29 cellular contexts compared by ENCODE assay signal in the genomic region with DNA sequence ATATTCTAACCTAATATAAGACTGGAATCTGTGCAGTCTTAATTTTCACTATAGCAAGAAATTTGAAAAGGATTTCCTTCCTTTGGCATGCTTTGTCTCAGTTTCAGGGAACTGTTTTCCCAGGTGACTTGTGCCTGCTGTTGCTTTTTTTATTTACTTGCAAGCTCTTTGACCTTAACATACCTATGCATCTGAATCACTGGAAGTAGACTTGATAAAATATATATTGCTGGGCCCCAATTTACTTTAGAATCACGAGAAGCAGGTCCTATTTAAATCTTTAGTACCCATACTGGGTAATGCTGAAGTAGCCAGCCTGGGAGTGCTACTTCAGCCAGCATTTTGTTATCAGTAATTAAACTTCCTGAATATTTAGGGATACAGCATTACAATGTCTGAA.
DNase-seq lines count a peak whose midpoint lies in the region; ATAC-seq, FAIRE-seq and TF ChIP-seq lines count a peak whose summit lies in the region.
"Had no signal": no experiment of that assay in that cellular context is flagged by ENCODE, and none has a peak within 500 bp of the region (broad histone marks: within the 10 kb centered on the region; RNA-seq: fewer than 3 reads in every experiment).

No MANE protein-coding gene starts in this region.

- H3K27ac Mint-ChIP-seq in WTC11 = peak overlapping the region; percentile 26; the same call in 1 of the 2 replicates
- H3K27ac Mint-ChIP-seq: CD8-positive, alpha-beta memory T cell had no signal

- H3K36me3 Mint-ChIP-seq in WTC11 = peaks cover 24% of the 10 kb centered on the region
- H3K36me3 Mint-ChIP-seq: CD8-positive, alpha-beta memory T cell had no signal

- TF ChIP-seq CTCF in WTC11 (IDR thresholded peaks at IDR 0.05) = no peak
- TF ChIP-seq CTCF in endothelial cell of umbilical vein (IDR thresholded peaks at IDR 0.05; ENCODE audit: extremely low read depth in 1 of 2, insufficient read depth in 1 of 2, low read depth in 1 of 2, low read length in 2 of 2) = no peak
- no peak for TF ChIP-seq CTCF in parathyroid adenoma (IDR thresholded peaks at IDR 0.05)
- no peak for TF ChIP-seq CTCF in ovary (IDR thresholded peaks at IDR 0.05)

- peaks cover 16% of the 10 kb centered on the region for H3K4me1 Mint-ChIP-seq in WTC11
- H3K4me1 Mint-ChIP-seq: CD8-positive, alpha-beta memory T cell had no signal

- no peak for FAIRE-seq in endothelial cell of umbilical vein (lab: Jason Lieb, UNC)
- FAIRE-seq: GM18507, HepG2, K562, RCC 7860 had no signal

- H3K36me3 ChIP-seq in endothelial cell of umbilical vein (ENCODE audit: control insufficient read depth in 2 of 2, extremely low read depth in 1 of 2, insufficient read depth in 2 of 2, low read length in 2 of 2) = no peaks in the 10 kb centered on the region
- H3K36me3 ChIP-seq in parathyroid adenoma (ENCODE audit: control insufficient read depth, insufficient read depth, low read length) = no peaks in the 10 kb centered on the region
- H3K36me3 ChIP-seq in ovary = no peaks in the 10 kb centered on the region
- H3K36me3 ChIP-seq: BLaER1 treated with 17β-estradiol and CSF1 and Interleukin-3, amounts not matched to agents 10 nM and 100 nM; MG63; SJSA1 had no signal

- no peaks in the 10 kb centered on the region for H3K9me1 ChIP-seq in endothelial cell of umbilical vein (replicated peaks; ENCODE audit: control insufficient read depth, extremely low read depth, insufficient read depth, low read length)

- no peaks in the 10 kb centered on the region for H3K9me3 ChIP-seq in endothelial cell of umbilical vein (replicated peaks; ENCODE audit: control insufficient read depth, insufficient read depth, low read length)
- no peaks in the 10 kb centered on the region for H3K9me3 ChIP-seq in parathyroid adenoma (ENCODE audit: control insufficient read depth, low read length)
- H3K9me3 ChIP-seq in ovary = no peaks in the 10 kb centered on the region
- H3K9me3 ChIP-seq: SJSA1 had no signal

- H3K4me1 ChIP-seq in endothelial cell of umbilical vein (ENCODE audit: control insufficient read depth, extremely low read depth, insufficient read depth, low read length) (peaks cover 6% of the 10 kb centered on the region), parathyroid adenoma (no peaks in the 10 kb centered on the region), ovary (ENCODE audit: insufficient read depth) (no peaks in the 10 kb centered on the region)
- H3K4me1 ChIP-seq: BLaER1 treated with 17β-estradiol and CSF1 and Interleukin-3, amounts not matched to agents 10 nM and 100 nM; SJSA1 had no signal

- no TSS peak for BruUV-seq in endothelial cell of umbilical vein (replicated peaks; lab: Mats Ljungman, UMichigan)

- H3K4me3 Mint-ChIP-seq in WTC11 = no peak overlapping the region
- H3K4me3 Mint-ChIP-seq: CD8-positive, alpha-beta memory T cell had no signal

- H2AFZ ChIP-seq in endothelial cell of umbilical vein (ENCODE audit: low read depth, low read length) = no peak overlapping the region
- peak overlapping the region; percentile 18 for H2AFZ ChIP-seq in parathyroid adenoma

- TF ChIP-seq POLR2A in endothelial cell of umbilical vein (IDR thresholded peaks at IDR 0.05; ENCODE audit: low read depth, low read length) (no peak), ovary (IDR thresholded peaks at IDR 0.05) (no peak)

- no peak overlapping the region for H3K9ac ChIP-seq in endothelial cell of umbilical vein (replicated peaks; ENCODE audit: extremely low read depth, insufficient read depth, low read length)
- H3K9ac ChIP-seq in parathyroid adenoma = no peak overlapping the region
- H3K9ac ChIP-seq: BLaER1 treated with 17β-estradiol and CSF1 and Interleukin-3, amounts not matched to agents 10 nM and 100 nM had no signal

- TF ChIP-seq EP300 in ovary (IDR thresholded peaks at IDR 0.05) = no peak

- intact Hi-C loops in endothelial cell of umbilical vein (cut with micrococcal nuclease) = loop anchor here (5.0 kb wide), 1 partner anchor 258 kb away; the partner anchor contains the start of gene ALCAM
- intact Hi-C loops in ovary (cut with DNase I) = no loop called here

- CTCF ChIA-PET in WTC11 (lab: Charles Lee) = no interaction called here
- CTCF ChIA-PET in endothelial cell of umbilical vein (lab: Charles Lee) = interaction anchor here (1.0 to 1.4 kb wide), 2 partner anchors 11 to 256 kb away, joined by 3 to 6 read pairs; no protein-coding TSS in a partner anchor

- H3K79me2 ChIP-seq in endothelial cell of umbilical vein (ENCODE audit: control insufficient read depth, insufficient read depth, low read length) = no peaks in the 10 kb centered on the region
- H3K79me2 ChIP-seq in parathyroid adenoma = no peaks in the 10 kb centered on the region

- DNase-seq in NCI-H2171 treated with DMSO at 0.1 percent for 48 hours (lab: John Stamatoyannopoulos, UW) = peak; percentile 21
- no peak for DNase-seq in NCI-H2171 (lab: John Stamatoyannopoulos, UW)
- no peak for DNase-seq in WTC11 (ENCODE audit: low spot score)
- DNase-seq in endothelial cell of umbilical vein (ENCODE audit: low read depth, low spot score) = peak; percentile 40
- DNase-seq in ovary = no peak
- no peak for DNase-seq in NK-92 (lab: John Stamatoyannopoulos, UW; ENCODE audit: unreplicated experiment)
- DNase-seq: Calu3; CD8-positive, alpha-beta memory T cell; DMS153; GDM1; GOT3; MG63; NCI-H1417 treated with DMSO at 0.1 percent for 48 hours; NCI-H1930; NCI-H226; NCI-H510A treated with DMSO at 0.1 percent for 48 hours; NCI-H748 treated with DMSO at 0.1 percent for 48 hours; NK-92 treated with Interleukin-12 subunit alpha and Interleukin-12 subunit beta, amount 100 ng/mL, for 24 hours had no signal

- dilution Hi-C loops in endothelial cell of umbilical vein (cut with MboI; ENCODE audit: extremely low pct_ligation_motif_present, low sequenced_read_pairs) = no loop called here

- ATAC-seq in WTC11 = no peak
- no peak for ATAC-seq in HG02884 (IDR thresholded peaks at IDR 0.05; ENCODE audit: unreplicated experiment)
- ATAC-seq: HepG2, K562, Right ventricle myocardium inferior had no signal

- H3K27me3 ChIP-seq in endothelial cell of umbilical vein (ENCODE audit: control insufficient read depth in 2 of 2, insufficient read depth in 2 of 2, low read length in 2 of 2) = no peaks in the 10 kb centered on the region
- H3K27me3 ChIP-seq in parathyroid adenoma (ENCODE audit: control insufficient read depth, insufficient read depth, low read length) = no peaks in the 10 kb centered on the region
- no peaks in the 10 kb centered on the region for H3K27me3 ChIP-seq in ovary
- H3K27me3 ChIP-seq: BLaER1 treated with 17β-estradiol and CSF1 and Interleukin-3, amounts not matched to agents 10 nM and 100 nM; MG63; SJSA1 had no signal

- POLR2A ChIA-PET in WTC11 (lab: Charles Lee) (no interaction called here), endothelial cell of umbilical vein (lab: Charles Lee) (no interaction called here)

- H3K9me3 Mint-ChIP-seq in WTC11 = peaks cover 31% of the 10 kb centered on the region

- H3K27me3 Mint-ChIP-seq in WTC11 (ENCODE audit: low read depth) = no peaks in the 10 kb centered on the region; the same call in 1 of the 2 replicates

- H3K27ac ChIP-seq in endothelial cell of umbilical vein (ENCODE audit: insufficient read depth, low read depth, low read length) (no peak overlapping the region), parathyroid adenoma (no peak overlapping the region), ovary (no peak overlapping the region)
- H3K27ac ChIP-seq: 22Rv1; BLaER1 treated with 17β-estradiol and CSF1 and Interleukin-3, amounts not matched to agents 10 nM and 100 nM; HL-60; SJSA1 had no signal

- WGBS in ovary, 3 donors = 18 to 26% (median 22%) methylated on average over 1 of the region's 1 CpG

- H4K20me1 ChIP-seq in endothelial cell of umbilical vein (replicated peaks; ENCODE audit: control insufficient read depth, extremely low read depth, insufficient read depth, low read length) = no peaks in the 10 kb centered on the region
- H4K20me1 ChIP-seq: BLaER1 treated with 17β-estradiol and CSF1 and Interleukin-3, amounts not matched to agents 10 nM and 100 nM had no signal

- H3K4me3 ChIP-seq in endothelial cell of umbilical vein (replicated peaks in 1 of 3; ENCODE audit: insufficient read depth in 1 of 3, low read depth in 1 of 3, low read length in 3 of 3) (no peak overlapping the region), parathyroid adenoma (ENCODE audit: low read depth, low read length) (no peak overlapping the region), ovary (no peak overlapping the region)
- H3K4me3 ChIP-seq: BLaER1 treated with 17β-estradiol and CSF1 and Interleukin-3, amounts not matched to agents 10 nM and 100 nM; K562; MG63; SJSA1 had no signal

- H3K4me2 ChIP-seq in endothelial cell of umbilical vein (ENCODE audit: insufficient read depth, low read length) (no peak overlapping the region), parathyroid adenoma (ENCODE audit: low read length) (no peak overlapping the region)
- H3K4me2 ChIP-seq: BLaER1 treated with 17β-estradiol and CSF1 and Interleukin-3, amounts not matched to agents 10 nM and 100 nM had no signal

TF ChIP-seq in WTC11, 78 proteins besides CTCF, POLR2A, EP300 and RAD21 (continues in another document):
- TF ChIP-seq, protein P1, sequence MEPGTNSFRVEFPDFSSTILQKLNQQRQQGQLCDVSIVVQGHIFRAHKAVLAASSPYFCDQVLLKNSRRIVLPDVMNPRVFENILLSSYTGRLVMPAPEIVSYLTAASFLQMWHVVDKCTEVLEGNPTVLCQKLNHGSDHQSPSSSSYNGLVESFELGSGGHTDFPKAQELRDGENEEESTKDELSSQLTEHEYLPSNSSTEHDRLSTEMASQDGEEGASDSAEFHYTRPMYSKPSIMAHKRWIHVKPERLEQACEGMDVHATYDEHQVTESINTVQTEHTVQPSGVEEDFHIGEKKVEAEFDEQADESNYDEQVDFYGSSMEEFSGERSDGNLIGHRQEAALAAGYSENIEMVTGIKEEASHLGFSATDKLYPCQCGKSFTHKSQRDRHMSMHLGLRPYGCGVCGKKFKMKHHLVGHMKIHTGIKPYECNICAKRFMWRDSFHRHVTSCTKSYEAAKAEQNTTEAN (CRISPR knock-in tag; IDR thresholded peaks at IDR 0.05) = no peak
- TF ChIP-seq TEAD1 (CRISPR knock-in tag; IDR thresholded peaks at IDR 0.05) (no peak), TCF7 (CRISPR knock-in tag; IDR thresholded peaks at IDR 0.05; ENCODE audit: low read depth) (no peak)

TF ChIP-seq in endothelial cell of umbilical vein, 7 proteins besides CTCF, POLR2A, EP300 and RAD21 (continues in another document):
- TF ChIP-seq GATA2 (IDR thresholded peaks at IDR 0.05; ENCODE audit: insufficient read depth, insufficient read length, low read depth, low read length) (no peak), FOS (IDR thresholded peaks at IDR 0.05; ENCODE audit: borderline replicate concordance, insufficient read depth, low read length) (no peak), POLR2AphosphoS5 (IDR thresholded peaks at IDR 0.05; ENCODE audit: insufficient read depth, low read depth, low read length) (no peak), EZH2 (IDR thresholded peaks at IDR 0.05; ENCODE audit: borderline replicate concordance, low read depth, low read length, severe bottlenecking) (no peak), JUN (IDR thresholded peaks at IDR 0.05; ENCODE audit: borderline replicate concordance, insufficient read depth, insufficient read length, low read depth) (no peak), MYC (IDR thresholded peaks at IDR 0.05; ENCODE audit: low read depth, low read length) (no peak)

Comparison
In these comparisons a context has a peak if more than half of its experiments do, and no peak if none do; other contexts are left out.
1. DNase-seq: peak in NCI-H2171 treated with DMSO at 0.1 percent for 48 hours (single experiment) and endothelial cell of umbilical vein (single experiment); none in NCI-H2171 (single experiment), WTC11 (single experiment), ovary (0 of 5) and NK-92 (single experiment).